ENCODE assay signal across 1 cellular context in the genomic region with DNA sequence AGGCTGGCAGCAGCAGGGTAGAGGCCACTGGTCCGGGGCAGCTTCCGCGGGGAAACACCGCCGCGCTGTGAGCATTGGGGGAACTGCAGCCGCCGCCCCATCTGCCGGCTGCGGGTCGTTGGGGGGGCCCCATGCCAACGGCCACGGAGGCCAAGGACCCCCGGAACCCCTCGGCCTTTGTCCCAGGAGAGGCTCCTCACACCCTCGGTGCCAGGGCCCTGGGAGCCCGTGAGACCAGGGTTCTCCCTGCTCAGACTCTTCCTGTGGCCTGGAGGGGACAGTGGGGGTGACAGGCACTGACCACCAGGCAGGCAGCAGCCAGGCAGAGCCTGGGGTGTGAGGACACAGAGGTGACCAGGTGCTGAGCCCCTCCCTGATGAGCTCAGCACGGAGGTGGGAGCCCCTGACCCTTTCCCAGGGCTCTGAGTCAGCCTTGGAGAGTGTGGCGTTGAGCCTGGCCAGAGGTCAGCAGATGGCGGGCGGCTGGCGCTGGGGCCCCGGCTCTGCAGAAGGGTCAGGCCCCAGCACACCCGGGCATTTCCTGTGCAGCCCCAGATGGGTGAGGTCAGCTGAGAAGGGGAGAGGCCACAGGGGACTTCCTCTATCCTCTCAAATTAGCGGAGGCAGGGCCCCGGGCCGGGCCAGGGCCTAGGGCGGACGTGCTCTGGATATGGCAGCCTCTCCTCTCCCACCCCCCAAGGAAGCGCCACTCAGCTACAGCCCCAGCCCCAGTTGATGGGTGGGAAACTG.
A peak's percentile ranks its signal among the peaks of the same experiment; 100 is the strongest.
TF ChIP-seq lines count a peak whose summit lies in the region.

No MANE protein-coding gene starts in this region.

TF ChIP-seq in HepG2, 621 proteins besides CTCF, POLR2A, EP300 and RAD21 (continues in another document):
- TF ChIP-seq, protein P1, sequence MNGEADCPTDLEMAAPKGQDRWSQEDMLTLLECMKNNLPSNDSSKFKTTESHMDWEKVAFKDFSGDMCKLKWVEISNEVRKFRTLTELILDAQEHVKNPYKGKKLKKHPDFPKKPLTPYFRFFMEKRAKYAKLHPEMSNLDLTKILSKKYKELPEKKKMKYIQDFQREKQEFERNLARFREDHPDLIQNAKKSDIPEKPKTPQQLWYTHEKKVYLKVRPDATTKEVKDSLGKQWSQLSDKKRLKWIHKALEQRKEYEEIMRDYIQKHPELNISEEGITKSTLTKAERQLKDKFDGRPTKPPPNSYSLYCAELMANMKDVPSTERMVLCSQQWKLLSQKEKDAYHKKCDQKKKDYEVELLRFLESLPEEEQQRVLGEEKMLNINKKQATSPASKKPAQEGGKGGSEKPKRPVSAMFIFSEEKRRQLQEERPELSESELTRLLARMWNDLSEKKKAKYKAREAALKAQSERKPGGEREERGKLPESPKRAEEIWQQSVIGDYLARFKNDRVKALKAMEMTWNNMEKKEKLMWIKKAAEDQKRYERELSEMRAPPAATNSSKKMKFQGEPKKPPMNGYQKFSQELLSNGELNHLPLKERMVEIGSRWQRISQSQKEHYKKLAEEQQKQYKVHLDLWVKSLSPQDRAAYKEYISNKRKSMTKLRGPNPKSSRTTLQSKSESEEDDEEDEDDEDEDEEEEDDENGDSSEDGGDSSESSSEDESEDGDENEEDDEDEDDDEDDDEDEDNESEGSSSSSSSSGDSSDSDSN (CRISPR knock-in tag; IDR thresholded peaks at IDR 0.05): peak; percentile 76
- 0 out of 2 replicates have a peak, but pooled peaks have one; percentile 38 for TF ChIP-seq JUN (CRISPR knock-in tag; IDR thresholded peaks at IDR 0.05)
- peak; percentile 49 for TF ChIP-seq YY1 (IDR thresholded peaks at IDR 0.05; ENCODE audit: insufficient read depth, insufficient replicate concordance, low read depth, low read length)
- TF ChIP-seq, protein P2, sequence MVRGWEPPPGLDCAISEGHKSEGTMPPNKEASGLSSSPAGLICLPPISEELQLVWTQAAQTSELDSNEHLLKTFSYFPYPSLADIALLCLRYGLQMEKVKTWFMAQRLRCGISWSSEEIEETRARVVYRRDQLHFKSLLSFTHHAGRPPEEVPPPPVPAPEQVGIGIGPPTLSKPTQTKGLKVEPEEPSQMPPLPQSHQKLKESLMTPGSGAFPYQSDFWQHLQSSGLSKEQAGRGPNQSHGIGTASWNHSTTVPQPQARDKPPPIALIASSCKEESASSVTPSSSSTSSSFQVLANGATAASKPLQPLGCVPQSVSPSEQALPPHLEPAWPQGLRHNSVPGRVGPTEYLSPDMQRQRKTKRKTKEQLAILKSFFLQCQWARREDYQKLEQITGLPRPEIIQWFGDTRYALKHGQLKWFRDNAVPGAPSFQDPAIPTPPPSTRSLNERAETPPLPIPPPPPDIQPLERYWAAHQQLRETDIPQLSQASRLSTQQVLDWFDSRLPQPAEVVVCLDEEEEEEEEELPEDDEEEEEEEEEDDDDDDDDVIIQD (CRISPR knock-in tag; IDR thresholded peaks at IDR 0.05; ENCODE audit: low read depth): peak; percentile 63; the same call in 1 of the 2 replicates
- peak; percentile 82; the same call in 1 of the 2 replicates for TF ChIP-seq HIC2 (CRISPR knock-in tag; IDR thresholded peaks at IDR 0.05; ENCODE audit: low read depth)
- TF ChIP-seq ZBTB40 (IDR thresholded peaks at IDR 0.05): no peak
- peak; percentile 71; the same call in 1 of the 2 replicates for TF ChIP-seq ZBTB40 (CRISPR knock-in tag; IDR thresholded peaks at IDR 0.05)
- TF ChIP-seq ZBTB46 (CRISPR knock-in tag; IDR thresholded peaks at IDR 0.05; ENCODE audit: borderline replicate concordance): 0 out of 2 replicates have a peak, but pooled peaks have one; percentile 19
- no peak for TF ChIP-seq IKZF1 (IDR thresholded peaks at IDR 0.05)
- TF ChIP-seq ZSCAN21 (CRISPR knock-in tag; IDR thresholded peaks at IDR 0.05; ENCODE audit: borderline replicate concordance): peak; percentile 48; the same call in 1 of the 2 replicates
- 0 out of 2 replicates have a peak, but pooled peaks have one; percentile 41 for TF ChIP-seq RNF2 (conservative IDR thresholded peaks at IDR 0.05; ENCODE audit: low read depth)
- TF ChIP-seq ZNF3 (CRISPR knock-in tag; IDR thresholded peaks at IDR 0.05): no peak
- peak; percentile 67 for TF ChIP-seq FOSL2 (CRISPR knock-in tag; IDR thresholded peaks at IDR 0.05)
- TF ChIP-seq SPEN (CRISPR knock-in tag; IDR thresholded peaks at IDR 0.05; ENCODE audit: low read depth): peak; percentile 60; the same call in 1 of the 2 replicates
- TF ChIP-seq KDM4B (CRISPR knock-in tag; IDR thresholded peaks at IDR 0.05): peak; percentile 10; the same call in 1 of the 2 replicates
- TF ChIP-seq MXD1 (CRISPR knock-in tag; IDR thresholded peaks at IDR 0.05): 0 out of 2 replicates have a peak, but pooled peaks have one; percentile 47
- no peak for TF ChIP-seq TCF12 (IDR thresholded peaks at IDR 0.05)
- peak; percentile 86 for TF ChIP-seq TCF12 (CRISPR knock-in tag; IDR thresholded peaks at IDR 0.05)
- TF ChIP-seq, protein P3, sequence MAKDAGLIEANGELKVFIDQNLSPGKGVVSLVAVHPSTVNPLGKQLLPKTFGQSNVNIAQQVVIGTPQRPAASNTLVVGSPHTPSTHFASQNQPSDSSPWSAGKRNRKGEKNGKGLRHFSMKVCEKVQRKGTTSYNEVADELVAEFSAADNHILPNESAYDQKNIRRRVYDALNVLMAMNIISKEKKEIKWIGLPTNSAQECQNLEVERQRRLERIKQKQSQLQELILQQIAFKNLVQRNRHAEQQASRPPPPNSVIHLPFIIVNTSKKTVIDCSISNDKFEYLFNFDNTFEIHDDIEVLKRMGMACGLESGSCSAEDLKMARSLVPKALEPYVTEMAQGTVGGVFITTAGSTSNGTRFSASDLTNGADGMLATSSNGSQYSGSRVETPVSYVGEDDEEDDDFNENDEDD (CRISPR knock-in tag; IDR thresholded peaks at IDR 0.05; ENCODE audit: borderline replicate concordance): peak; percentile 37; the same call in 1 of the 2 replicates
- 0 out of 2 replicates have a peak, but pooled peaks have one; percentile 15 for TF ChIP-seq SP4 (CRISPR knock-in tag; IDR thresholded peaks at IDR 0.05)
- peak; percentile 75 for TF ChIP-seq RXRB (CRISPR knock-in tag; IDR thresholded peaks at IDR 0.05; ENCODE audit: borderline replicate concordance)
- TF ChIP-seq ZNF709 (CRISPR knock-in tag; IDR thresholded peaks at IDR 0.05): peak; percentile 72
- TF ChIP-seq SKI (IDR thresholded peaks at IDR 0.05; ENCODE audit: partially characterized antibody): peak; percentile 18
- 0 out of 4 replicates have a peak, but pooled peaks of 1 of the 2 experiments have one; percentile 4 for TF ChIP-seq MAFK (conservative IDR thresholded peaks at IDR 0.05 in 1 of 2, IDR thresholded peaks at IDR 0.05 in 1 of 2; ENCODE audit: low read length in 2 of 2)
- TF ChIP-seq HMG20A (CRISPR knock-in tag; IDR thresholded peaks at IDR 0.05; ENCODE audit: borderline replicate concordance): peak; percentile 26; the same call in 1 of the 2 replicates
- no peak for TF ChIP-seq SIX4 (CRISPR knock-in tag; IDR thresholded peaks at IDR 0.05)
- peak; percentile 63; the same call in 1 of the 2 replicates for TF ChIP-seq ZSCAN31 (CRISPR knock-in tag; IDR thresholded peaks at IDR 0.05; ENCODE audit: low read depth)
- TF ChIP-seq, protein P4, sequence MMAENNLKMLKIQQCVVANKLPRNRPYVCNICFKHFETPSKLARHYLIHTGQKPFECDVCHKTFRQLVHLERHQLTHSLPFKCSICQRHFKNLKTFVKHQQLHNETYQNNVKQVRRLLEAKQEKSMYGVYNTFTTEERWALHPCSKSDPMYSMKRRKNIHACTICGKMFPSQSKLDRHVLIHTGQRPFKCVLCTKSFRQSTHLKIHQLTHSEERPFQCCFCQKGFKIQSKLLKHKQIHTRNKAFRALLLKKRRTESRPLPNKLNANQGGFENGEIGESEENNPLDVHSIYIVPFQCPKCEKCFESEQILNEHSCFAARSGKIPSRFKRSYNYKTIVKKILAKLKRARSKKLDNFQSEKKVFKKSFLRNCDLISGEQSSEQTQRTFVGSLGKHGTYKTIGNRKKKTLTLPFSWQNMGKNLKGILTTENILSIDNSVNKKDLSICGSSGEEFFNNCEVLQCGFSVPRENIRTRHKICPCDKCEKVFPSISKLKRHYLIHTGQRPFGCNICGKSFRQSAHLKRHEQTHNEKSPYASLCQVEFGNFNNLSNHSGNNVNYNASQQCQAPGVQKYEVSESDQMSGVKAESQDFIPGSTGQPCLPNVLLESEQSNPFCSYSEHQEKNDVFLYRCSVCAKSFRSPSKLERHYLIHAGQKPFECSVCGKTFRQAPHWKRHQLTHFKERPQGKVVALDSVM (CRISPR knock-in tag; IDR thresholded peaks at IDR 0.05): peak; percentile 22; the same call in 1 of the 2 replicates
